Comparison of ENCODE assay signal across 7 cellular contexts in genomic region chr4:184839075-184839399, GRCh38. TPM values are rescaled to one million over a fixed set of nuclear protein-coding genes. Genes with fewer than 3 reads are reported as not detected.
A peak's percentile ranks its signal among the peaks of the same experiment; 100 is the strongest.
DNase-seq lines count a peak whose midpoint lies in the region; ATAC-seq, FAIRE-seq and TF ChIP-seq lines count a peak whose summit lies in the region.
"Not testable (repeated sequence)": the region's sequence is repeated elsewhere in the genome, so short reads cannot be mapped to it uniquely, and the experiment has no call there.

No MANE protein-coding gene starts in this region.

- not testable (repeated sequence) for H2AFZ ChIP-seq in HepG2 (ENCODE audit: low read length)

- TF ChIP-seq EP300 in HepG2 (IDR thresholded peaks at IDR 0.05; ENCODE audit: low read depth in 2 of 2, low read length in 2 of 2); HepG2 (CRISPR knock-in tag; IDR thresholded peaks at IDR 0.05; ENCODE audit: borderline replicate concordance): not testable (repeated sequence)

- FAIRE-seq in HepG2 (lab: Jason Lieb, UNC), result not testable (repeated sequence)

- H3K36me3 Mint-ChIP-seq in nephron progenitor cell (ENCODE audit: low read depth); stimulated activated memory B cell treated with anti-CD40 and anti-IgM and Interleukin-4, amounts not matched to agents 10 μg/mL and 1 μg/mL and 100 μg/mL, for 72 hours: not testable (repeated sequence)

- not testable (repeated sequence) for H3K9me3 Mint-ChIP-seq in nephron progenitor cell; stimulated activated memory B cell treated with anti-CD40 and anti-IgM and Interleukin-4, amounts not matched to agents 10 μg/mL and 1 μg/mL and 100 μg/mL, for 72 hours

- H3K27ac ChIP-seq in 22Rv1 (peak overlapping the region; percentile 71), C4-2B (peak overlapping the region; percentile 45), VCaP (peak overlapping the region; percentile 77)
- H3K27ac ChIP-seq in HEK293 (ENCODE audit: extremely low read depth, low read depth, low read length); HepG2 (ENCODE audit: extremely low read length, insufficient read depth, low read length): not testable (repeated sequence)

- not testable (repeated sequence) for TF ChIP-seq RAD21 in HepG2 (CRISPR knock-in tag; IDR thresholded peaks at IDR 0.05)

- not testable (repeated sequence) for H3K36me3 ChIP-seq in HEK293 (ENCODE audit: control insufficient read depth in 2 of 2, insufficient read depth in 1 of 2, low read length in 2 of 2); HepG2 (replicated peaks in 1 of 2; ENCODE audit: control insufficient read depth in 1 of 2, insufficient read depth in 2 of 2, low read length in 2 of 2)

- peak overlapping the region; percentile 57 for H3K4me2 ChIP-seq in HepG2 (ENCODE audit: low read depth, low read length)

- TF ChIP-seq POLR2A in HepG2 (IDR thresholded peaks at IDR 0.05; ENCODE audit: insufficient read depth in 1 of 2, low read depth in 2 of 2, low read length in 2 of 2), result not testable (repeated sequence)

- not testable (repeated sequence) for H3K9me3 ChIP-seq in HEK293 (ENCODE audit: control insufficient read depth, insufficient read depth, low read depth, low read length); HepG2 (ENCODE audit: low read length)

- not testable (repeated sequence) for H3K79me2 ChIP-seq in HepG2 (ENCODE audit: insufficient read depth, low read length)

- BruUV-seq in HepG2 (replicated peaks; lab: Mats Ljungman, UMichigan), result not testable (repeated sequence)

- intact Hi-C loops in HepG2 (cut with micrococcal nuclease; ENCODE audit: unreplicated experiment), result loop anchor here (5.0 kb wide), 1 partner anchor 48 kb away; no protein-coding TSS in a partner anchor

- in situ Hi-C loops in HepG2 (cut with HindIII; ENCODE audit: extremely low pct_ligation_motif_present, low pct_unique_long_range_greater_than_20kb), result not testable (repeated sequence)

- H3K4me3 ChIP-seq in HEK293 (ENCODE audit: low read depth, low read length), result not testable (repeated sequence)
- H3K4me3 ChIP-seq in HepG2 (replicated peaks in 1 of 3; ENCODE audit: insufficient read depth in 1 of 3, low read depth in 2 of 3, low read length in 3 of 3), result 0 out of 6 replicates have a peak overlapping the region, but pooled peaks of 1 of the 3 experiments have one; percentile 1

- POLR2A ChIA-PET in HEK293 (lab: Yijun Ruan, JAX) (interaction anchor here (0.7 kb wide), 2 partner anchors 29 to 391 kb away, joined by 6 to 8 read pairs; no protein-coding TSS in a partner anchor), HepG2 (lab: Yijun Ruan, JAX) (interaction anchor here (0.7 to 1.2 kb wide), 3 partner anchors 26 to 58 kb away, joined by 3 to 4 read pairs (median 3); no protein-coding TSS in a partner anchor)

- H4K20me1 ChIP-seq in HepG2 (ENCODE audit: insufficient read depth, low read length), result not testable (repeated sequence)

- H3K27ac Mint-ChIP-seq in nephron progenitor cell, result peak overlapping the region; percentile 8
- peak overlapping the region; percentile 4 for H3K27ac Mint-ChIP-seq in stimulated activated memory B cell treated with anti-CD40 and anti-IgM and Interleukin-4, amounts not matched to agents 10 μg/mL and 1 μg/mL and 100 μg/mL, for 72 hours

- not testable (repeated sequence) for DNase-seq in HepG2 (ENCODE audit: low spot score); nephron progenitor cell

- H3K4me3 Mint-ChIP-seq in nephron progenitor cell; stimulated activated memory B cell treated with anti-CD40 and anti-IgM and Interleukin-4, amounts not matched to agents 10 μg/mL and 1 μg/mL and 100 μg/mL, for 72 hours: not testable (repeated sequence)

- not testable (repeated sequence) for H3K27me3 Mint-ChIP-seq in nephron progenitor cell (ENCODE audit: low read depth, poor library complexity); stimulated activated memory B cell treated with anti-CD40 and anti-IgM and Interleukin-4, amounts not matched to agents 10 μg/mL and 1 μg/mL and 100 μg/mL, for 72 hours

- not testable (repeated sequence) for H3K4me1 ChIP-seq in HEK293 (ENCODE audit: control insufficient read depth, insufficient read depth, low read length)
- H3K4me1 ChIP-seq in HepG2 (ENCODE audit: insufficient read depth, low read length), result peaks cover 33% of the 10 kb centered on the region

- not testable (repeated sequence) for H3K9ac ChIP-seq in HepG2 (ENCODE audit: insufficient read depth, low read depth, low read length)

- CTCF ChIA-PET in HEK293 (lab: Yijun Ruan, JAX), result interaction anchor here (0.6 kb wide), 1 partner anchor 168 kb away, joined by 3 read pairs; no protein-coding TSS in a partner anchor
- CTCF ChIA-PET in HepG2 (lab: Yijun Ruan, JAX; ENCODE audit: low intra/inter-chr PET ratio, low total read pairs), result not testable (repeated sequence)

- whole genome bisulfite sequencing in HepG2 (ENCODE audit: low lambda C conversion rate), result 79% methylated on average over 6 of the region's 6 CpGs

- H3K27me3 ChIP-seq in HepG2 (ENCODE audit: control insufficient read depth in 1 of 2, insufficient read depth in 2 of 2, low read length in 2 of 2), result not testable (repeated sequence)

- not testable (repeated sequence) for H3K4me1 Mint-ChIP-seq in nephron progenitor cell; stimulated activated memory B cell treated with anti-CD40 and anti-IgM and Interleukin-4, amounts not matched to agents 10 μg/mL and 1 μg/mL and 100 μg/mL, for 72 hours

- not testable (repeated sequence) for TF ChIP-seq CTCF in 22Rv1 (IDR thresholded peaks at IDR 0.05); C4-2B (conservative IDR thresholded peaks at IDR 0.05); HEK293 (tag by site-specific recombination; IDR thresholded peaks at IDR 0.05); VCaP (conservative IDR thresholded peaks at IDR 0.05); HepG2 (CRISPR knock-in tag; IDR thresholded peaks at IDR 0.05); nephron progenitor cell (IDR thresholded peaks at IDR 0.05)

- ATAC-seq in HepG2; stimulated activated memory B cell treated with anti-CD40 and anti-IgM and Interleukin-4, amounts not matched to agents 10 μg/mL and 1 μg/mL and 100 μg/mL, for 72 hours: not testable (repeated sequence)

TF ChIP-seq in HEK293, 187 proteins besides CTCF, POLR2A, EP300 and RAD21:
- TF ChIP-seq, protein P1, sequence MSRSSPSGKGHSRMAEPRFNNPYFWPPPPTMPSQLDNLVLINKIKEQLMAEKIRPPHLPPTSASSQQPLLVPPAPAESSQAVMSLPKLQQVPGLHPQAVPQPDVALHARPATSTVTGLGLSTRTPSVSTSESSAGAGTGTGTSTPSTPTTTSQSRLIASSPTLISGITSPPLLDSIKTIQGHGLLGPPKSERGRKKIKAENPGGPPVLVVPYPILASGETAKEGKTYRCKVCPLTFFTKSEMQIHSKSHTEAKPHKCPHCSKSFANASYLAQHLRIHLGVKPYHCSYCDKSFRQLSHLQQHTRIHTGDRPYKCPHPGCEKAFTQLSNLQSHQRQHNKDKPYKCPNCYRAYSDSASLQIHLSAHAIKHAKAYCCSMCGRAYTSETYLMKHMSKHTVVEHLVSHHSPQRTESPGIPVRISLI (tag by site-specific recombination; IDR thresholded peaks at IDR 0.05), result 0 out of 2 replicates have a peak, but pooled peaks have one; percentile 58
- TF ChIP-seq SP3 (tag by site-specific recombination; IDR thresholded peaks at IDR 0.05), result 0 out of 2 replicates have a peak, but pooled peaks have one; percentile 3
TF ChIP-seq in HEK293: peak in this region for 2; not testable (repeated sequence) for 185.

TF ChIP-seq in HepG2, 621 proteins besides CTCF, POLR2A, EP300 and RAD21:
- TF ChIP-seq TGIF2 (CRISPR knock-in tag; IDR thresholded peaks at IDR 0.05) (0 out of 2 replicates have a peak, but pooled peaks have one; percentile 1), ZMYM4 (CRISPR knock-in tag; IDR thresholded peaks at IDR 0.05) (peak; percentile 18; the same call in 1 of the 2 replicates)

RNA-seq across cellular contexts. Expression of gene ACSL1, which starts 13.3 kb away (rescaled TPM):
- total RNA-seq in HepG2 (2016; rRNA removed; fragmentation: Illumina TruSeq; extraction: Trizol), result 29.8 and 38.2 TPM in 2 replicates
- total RNA-seq in HepG2 (2016; cell fraction: cytosol; rRNA removed; fragmentation: Illumina TruSeq; extraction: Trizol; ENCODE audit: low read depth), result 5.1 and 5.5 TPM in 2 replicates
- total RNA-seq in HepG2 (2016; cell fraction: insoluble cytoplasmic fraction; rRNA removed; fragmentation: Illumina TruSeq; extraction: Trizol), result 27.7 and 32.5 TPM in 2 replicates
- total RNA-seq in HepG2 (2016; cell fraction: membrane; rRNA removed; fragmentation: Illumina TruSeq; extraction: Trizol), result 15.6 and 17.1 TPM in 2 replicates
- 33.0 and 35.9 TPM in 2 replicates for total RNA-seq in HepG2 (2016; cell fraction: nucleus; rRNA removed; fragmentation: Illumina TruSeq; extraction: Trizol)
- 10.0 and 14.3 TPM in 2 replicates for polyA plus RNA-seq in HepG2 (2011; rRNA removed)
- 5.5 and 11.2 TPM in 2 replicates for polyA plus RNA-seq in HepG2 (2011; cell fraction: cytosol; rRNA removed)
- polyA plus RNA-seq in HepG2 (2011; cell fraction: nucleus; rRNA removed), result 10.0 and 18.6 TPM in 2 replicates
- polyA plus RNA-seq in HepG2 (2012), result 8.5 and 20.6 TPM in 2 replicates
- 3.5 and 4.7 TPM in 2 replicates for polyA plus RNA-seq in HepG2 (2016; cell fraction: cytosol; fragmentation: Illumina TruSeq; extraction: Trizol; ENCODE audit: low read depth)
- 31.0 and 31.7 TPM in 2 replicates for polyA plus RNA-seq in HepG2 (2016; cell fraction: insoluble cytoplasmic fraction; fragmentation: Illumina TruSeq; extraction: Trizol; ENCODE audit: low read depth)
- polyA plus RNA-seq in HepG2 (2016; cell fraction: membrane; fragmentation: Illumina TruSeq; extraction: Trizol; ENCODE audit: low read depth), result 10.4 and 12.2 TPM in 2 replicates
- 44.4 and 47.7 TPM in 2 replicates for polyA plus RNA-seq in HepG2 (2016; cell fraction: nucleus; fragmentation: Illumina TruSeq; extraction: Trizol; ENCODE audit: insufficient read depth, low read depth)
- polyA minus RNA-seq in HepG2 (2011; rRNA and poly(A)+ RNA removed; ENCODE audit: low replicate concordance), result 14.8 and 18.9 TPM in 2 replicates
- 11.4 and 23.7 TPM in 2 replicates for polyA minus RNA-seq in HepG2 (2011; cell fraction: cytosol; rRNA and poly(A)+ RNA removed)
- 11.5 and 23.1 TPM in 2 replicates for polyA minus RNA-seq in HepG2 (2011; cell fraction: nucleus; rRNA and poly(A)+ RNA removed)
